14 cellular contexts compared by ENCODE assay signal in genomic region chr20:47724910-47725247, GRCh38.
A peak's percentile ranks its signal among the peaks of the same experiment; 100 is the strongest.
DNase-seq lines count a peak whose midpoint lies in the region; ATAC-seq and TF ChIP-seq lines count a peak whose summit lies in the region.
"Had no signal": no experiment of that assay in that cellular context is flagged by ENCODE, and none has a peak within 500 bp of the region (broad histone marks: within the 10 kb centered on the region; RNA-seq: fewer than 3 reads in every experiment).

No MANE protein-coding gene starts in this region.

- H3K9ac ChIP-seq in smooth muscle cell (ENCODE audit: low read depth): no peak overlapping the region

- H3K4me2 ChIP-seq in smooth muscle cell: peak overlapping the region; percentile 3

- H3K27me3 ChIP-seq in ectodermal cell (ENCODE audit: control insufficient read depth, insufficient read depth, low read length, poor library complexity, severe bottlenecking) (no peaks in the 10 kb centered on the region), smooth muscle cell (ENCODE audit: low read depth) (no peaks in the 10 kb centered on the region)
- H3K27me3 ChIP-seq: adrenal gland, SJSA1, testis had no signal

- no peak overlapping the region for H2AFZ ChIP-seq in smooth muscle cell (ENCODE audit: low read depth)

- intact Hi-C loops in activated CD4-positive, alpha-beta T cell treated with anti-CD3 and anti-CD28 coated beads, Interleukin-2, amount 10 ng/mL, durations not matched to agents 24 days and 14 days (cut with micrococcal nuclease): loop anchor here (1.0 kb wide), 1 partner anchor 895 kb away; no protein-coding TSS in a partner anchor

- TF ChIP-seq CTCF in smooth muscle cell (IDR thresholded peaks at IDR 0.05; ENCODE audit: borderline replicate concordance, insufficient read depth, poor library complexity, severe bottlenecking): no peak

- DNase-seq in activated CD4-positive, alpha-beta T cell treated with anti-CD3 and anti-CD28 coated beads, Interleukin-2, amount 10 ng/mL, durations not matched to agents 24 days and 14 days: no peak
- DNase-seq in activated CD4-positive, alpha-beta T cell treated with anti-CD3 and anti-CD28 coated beads, Interleukin-2, amount 50 U/mL, for 1 hour: no peak
- peak; percentile 54 for DNase-seq in NCI-H2227 treated with DMSO at 0.1 percent for 48 hours (lab: John Stamatoyannopoulos, UW)
- no peak for DNase-seq in smooth muscle cell (lab: John Stamatoyannopoulos, UW; ENCODE audit: unreplicated experiment)
- DNase-seq in stimulated activated CD4-positive, alpha-beta T cell treated with anti-CD3 and anti-CD28 coated beads, Interleukin-4, amount 100 ng/mL, for 1 hour: no peak
- no peak for DNase-seq in stimulated activated naive B cell treated with anti-CD40 and anti-IgM and Interleukin-4, amounts not matched to agents 10 μg/mL and 1 μg/mL and 100 μg/mL, for 72 hours

- no peaks in the 10 kb centered on the region for H3K9me3 ChIP-seq in ectodermal cell (ENCODE audit: control insufficient read depth, low read length)
- no peaks in the 10 kb centered on the region for H3K9me3 ChIP-seq in smooth muscle cell (replicated peaks; ENCODE audit: low read depth)
- H3K9me3 ChIP-seq: adrenal gland, SJSA1, testis had no signal

- no peaks in the 10 kb centered on the region for H3K79me2 ChIP-seq in smooth muscle cell (ENCODE audit: low read depth)

- H3K4me1 ChIP-seq in ectodermal cell (ENCODE audit: control insufficient read depth, insufficient read depth, low read length) (peaks cover 26% of the 10 kb centered on the region), smooth muscle cell (ENCODE audit: low read depth) (peaks cover 4% of the 10 kb centered on the region)
- H3K4me1 ChIP-seq: SJSA1, testis had no signal

- WGBS in ectodermal cell, 2 experiments: 94% methylated on average over 5 of the region's 5 CpGs
- WGBS in smooth muscle cell (ENCODE audit: low lambda C conversion rate): 72% methylated on average over 5 of the region's 5 CpGs

- H3K27ac ChIP-seq in ectodermal cell (ENCODE audit: insufficient read depth, low read depth, low read length, poor library complexity, severe bottlenecking) (peak overlapping the region; percentile 30), smooth muscle cell (ENCODE audit: low read depth) (peak overlapping the region; percentile 38)
- H3K27ac ChIP-seq: adrenal gland, SJSA1, testis had no signal

- H3K36me3 Mint-ChIP-seq in activated CD4-positive, alpha-beta T cell treated with anti-CD3 and anti-CD28 coated beads, Interleukin-2, amount 10 ng/mL, durations not matched to agents 24 days and 14 days (ENCODE audit: low read depth): peaks cover 1% of the 10 kb centered on the region
- H3K36me3 Mint-ChIP-seq in stimulated activated naive B cell treated with anti-CD40 and anti-IgM and Interleukin-4, amounts not matched to agents 10 μg/mL and 1 μg/mL and 100 μg/mL, for 72 hours: no peaks in the 10 kb centered on the region

- ATAC-seq in stimulated activated naive B cell treated with anti-CD40 and anti-IgM and Interleukin-4, amounts not matched to agents 10 μg/mL and 1 μg/mL and 100 μg/mL, for 72 hours (replicated peaks): no peak
- no peak for ATAC-seq in HG02973 (IDR thresholded peaks at IDR 0.05; ENCODE audit: unreplicated experiment)

- H3K4me1 Mint-ChIP-seq in activated CD4-positive, alpha-beta T cell treated with anti-CD3 and anti-CD28 coated beads, Interleukin-2, amount 10 ng/mL, durations not matched to agents 24 days and 14 days: peaks cover 46% of the 10 kb centered on the region
- H3K4me1 Mint-ChIP-seq in stimulated activated naive B cell treated with anti-CD40 and anti-IgM and Interleukin-4, amounts not matched to agents 10 μg/mL and 1 μg/mL and 100 μg/mL, for 72 hours: peaks cover 29 to 50% of the 10 kb centered on the region in 2 donors

- peaks cover 2% of the 10 kb centered on the region for H3F3A ChIP-seq in smooth muscle cell (ENCODE audit: low read depth)

- H3K4me3 ChIP-seq in ectodermal cell (ENCODE audit: insufficient read depth, low read depth, low read length): no peak overlapping the region
- no peak overlapping the region for H3K4me3 ChIP-seq in smooth muscle cell
- H3K4me3 ChIP-seq: adrenal gland, SJSA1, testis had no signal

- H4K20me1 ChIP-seq in smooth muscle cell (ENCODE audit: low read depth): peaks cover 19% of the 10 kb centered on the region

- peak overlapping the region; percentile 4 for H3K27ac Mint-ChIP-seq in activated CD4-positive, alpha-beta T cell treated with anti-CD3 and anti-CD28 coated beads, Interleukin-2, amount 10 ng/mL, durations not matched to agents 24 days and 14 days
- no peak overlapping the region for H3K27ac Mint-ChIP-seq in stimulated activated naive B cell treated with anti-CD40 and anti-IgM and Interleukin-4, amounts not matched to agents 10 μg/mL and 1 μg/mL and 100 μg/mL, for 72 hours
- H3K27ac Mint-ChIP-seq: activated B cell treated with CpG ODN at 0.5 μM for 24 hours had no signal

- H3K4me3 Mint-ChIP-seq in activated CD4-positive, alpha-beta T cell treated with anti-CD3 and anti-CD28 coated beads, Interleukin-2, amount 10 ng/mL, durations not matched to agents 24 days and 14 days: no peak overlapping the region
- H3K4me3 Mint-ChIP-seq in stimulated activated naive B cell treated with anti-CD40 and anti-IgM and Interleukin-4, amounts not matched to agents 10 μg/mL and 1 μg/mL and 100 μg/mL, for 72 hours: no peak overlapping the region
- H3K4me3 Mint-ChIP-seq: activated B cell treated with CpG ODN at 0.5 μM for 24 hours; CD14-positive monocyte; central memory CD8-positive, alpha-beta T cell had no signal

- H3K9me3 Mint-ChIP-seq in activated CD4-positive, alpha-beta T cell treated with anti-CD3 and anti-CD28 coated beads, Interleukin-2, amount 10 ng/mL, durations not matched to agents 24 days and 14 days: no peaks in the 10 kb centered on the region
- no peaks in the 10 kb centered on the region for H3K9me3 Mint-ChIP-seq in stimulated activated naive B cell treated with anti-CD40 and anti-IgM and Interleukin-4, amounts not matched to agents 10 μg/mL and 1 μg/mL and 100 μg/mL, for 72 hours
- H3K9me3 Mint-ChIP-seq: activated B cell treated with CpG ODN at 0.5 μM for 24 hours; central memory CD8-positive, alpha-beta T cell had no signal

- H3K27me3 Mint-ChIP-seq in activated CD4-positive, alpha-beta T cell treated with anti-CD3 and anti-CD28 coated beads, Interleukin-2, amount 10 ng/mL, durations not matched to agents 24 days and 14 days: no peaks in the 10 kb centered on the region
- no peaks in the 10 kb centered on the region for H3K27me3 Mint-ChIP-seq in stimulated activated naive B cell treated with anti-CD40 and anti-IgM and Interleukin-4, amounts not matched to agents 10 μg/mL and 1 μg/mL and 100 μg/mL, for 72 hours
- H3K27me3 Mint-ChIP-seq: activated B cell treated with CpG ODN at 0.5 μM for 24 hours; central memory CD8-positive, alpha-beta T cell had no signal

- H3K36me3 ChIP-seq in ectodermal cell (ENCODE audit: control insufficient read depth, insufficient read depth, low read length) (no peaks in the 10 kb centered on the region), smooth muscle cell (ENCODE audit: low read depth) (no peaks in the 10 kb centered on the region)
- H3K36me3 ChIP-seq: adrenal gland, SJSA1 had no signal
